In genomic region chr11:113193894-113194293, GRCh38 we compare ENCODE assay signal across 17 cellular contexts.
DNase-seq lines count a peak whose midpoint lies in the region; ATAC-seq, FAIRE-seq and TF ChIP-seq lines count a peak whose summit lies in the region.
"Had no signal": no experiment of that assay in that cellular context is flagged by ENCODE, and none has a peak within 500 bp of the region (broad histone marks: within the 10 kb centered on the region; RNA-seq: fewer than 3 reads in every experiment).

No MANE protein-coding gene starts in this region.

- TF ChIP-seq EP300 in GM12878 (IDR thresholded peaks at IDR 0.05; ENCODE audit: borderline replicate concordance in 1 of 2, control insufficient read depth in 1 of 2, low read depth in 2 of 2, low read length in 2 of 2) (no peak), esophagus muscularis mucosa (IDR thresholded peaks at IDR 0.05) (no peak)

- TF ChIP-seq POLR2A in GM12878 (IDR thresholded peaks at IDR 0.05; ENCODE audit: low read depth, low read length): no peak
- no peak for TF ChIP-seq POLR2A in esophagus muscularis mucosa (IDR thresholded peaks at IDR 0.05; ENCODE audit: low read depth)

- FAIRE-seq in GM12878 (lab: Jason Lieb, UNC): no peak
- FAIRE-seq: H1 had no signal

- H2AFZ ChIP-seq in GM12878 (ENCODE audit: control insufficient read depth, low read depth, low read length): no peak overlapping the region

- H3K36me3 ChIP-seq in A673 (ENCODE audit: insufficient read depth, low read length, poor library complexity, severe bottlenecking) (no peaks in the 10 kb centered on the region), GM12878 (ENCODE audit: control insufficient read depth in 2 of 2, insufficient read depth in 2 of 2, low read length in 1 of 2) (no peaks in the 10 kb centered on the region), esophagus muscularis mucosa (no peaks in the 10 kb centered on the region), psoas muscle (ENCODE audit: insufficient read depth in 1 of 2, low read depth in 1 of 2) (no peaks in the 10 kb centered on the region)
- H3K36me3 ChIP-seq: esophagus squamous epithelium, neutrophil had no signal

- DNase-seq in A673 (ENCODE audit: low spot score) (peak; percentile 48), NCI-H1092 treated with DMSO at 0.1 percent for 48 hours (lab: John Stamatoyannopoulos, UW) (peak; percentile 45), GM12878 (ENCODE audit: low read depth, low spot score) (peak; percentile 11), left kidney (ENCODE audit: low read depth, low spot score) (peak; percentile 62), NOMO-1 (lab: John Stamatoyannopoulos, UW; ENCODE audit: unreplicated experiment in 2 of 2) (no peak), SHP77 treated with DMSO at 0.1 percent for 48 hours (lab: John Stamatoyannopoulos, UW) (no peak), esophagus muscularis mucosa (ENCODE audit: extremely low spot score) (no peak), psoas muscle (no peak)
- DNase-seq: activated CD4-positive, alpha-beta T cell treated with anti-CD3 and anti-CD28 coated beads for 48 hours; activated T-cell treated with anti-CD3 and anti-CD28 coated beads for 4 hours; Calu3; esophagus squamous epithelium; NCI-H526; stimulated activated naive B cell treated with anti-CD40 and anti-IgM and Interleukin-4, amounts not matched to agents 10 μg/mL and 1 μg/mL and 100 μg/mL, for 72 hours had no signal

- H3K4me1 ChIP-seq in A673 (ENCODE audit: insufficient read depth, low read length, poor library complexity, severe bottlenecking) (peaks cover 10% of the 10 kb centered on the region), GM12878 (ENCODE audit: control insufficient read depth, insufficient read depth, low read length) (no peaks in the 10 kb centered on the region), esophagus muscularis mucosa (peaks cover 30 to 43% (median 40%) of the 10 kb centered on the region in 4 donors), psoas muscle (peaks cover 11% of the 10 kb centered on the region)

- in situ Hi-C loops in GM12878 (cut with MboI): no loop called here

- H3K4me2 ChIP-seq in GM12878 (ENCODE audit: control insufficient read depth, insufficient read depth): no peak overlapping the region

- SMC1A ChIA-PET in GM12878 (lab: Charles Lee; ENCODE audit: uncharacterized antibody, unreplicated experiment): interaction anchor here (1.1 kb wide), 1 partner anchor 55 kb away, joined by 3 read pairs; no protein-coding TSS in a partner anchor

- BruUV-seq in A673 (replicated peaks; lab: Mats Ljungman, UMichigan): no TSS peak
- BruUV-seq in GM12878 (replicated peaks; lab: Mats Ljungman, UMichigan): no TSS peak

- no peak for TF ChIP-seq RAD21 in GM12878 (IDR thresholded peaks at IDR 0.05; ENCODE audit: insufficient read depth, low read depth, low read length)

- ATAC-seq in GM12878 (no peak), psoas muscle (no peak)
- ATAC-seq: stimulated activated naive B cell treated with anti-CD40 and anti-IgM and Interleukin-4, amounts not matched to agents 10 μg/mL and 1 μg/mL and 100 μg/mL, for 72 hours had no signal

- H3K27me3 ChIP-seq in A673 (replicated peaks; ENCODE audit: insufficient read depth, low read depth, low read length, poor library complexity) (no peaks in the 10 kb centered on the region), GM12878 (replicated peaks in 1 of 2; ENCODE audit: control insufficient read depth in 2 of 2, insufficient read depth in 2 of 2, low read length in 1 of 2) (no peaks in the 10 kb centered on the region), esophagus muscularis mucosa (no peaks in the 10 kb centered on the region), psoas muscle (ENCODE audit: insufficient read depth in 3 of 3, low read length in 2 of 3) (no peaks in the 10 kb centered on the region)
- H3K27me3 ChIP-seq: esophagus squamous epithelium had no signal

- H4K20me1 ChIP-seq in GM12878 (ENCODE audit: control insufficient read depth, insufficient read depth): no peaks in the 10 kb centered on the region

- H3K9me3 ChIP-seq in A673 (ENCODE audit: low read depth, low read length, poor library complexity, severe bottlenecking) (no peaks in the 10 kb centered on the region), GM12878 (replicated peaks; ENCODE audit: control insufficient read depth, insufficient read depth, low read length) (no peaks in the 10 kb centered on the region), esophagus muscularis mucosa (no peaks in the 10 kb centered on the region), psoas muscle (no peaks in the 10 kb centered on the region)
- H3K9me3 ChIP-seq: esophagus squamous epithelium, neutrophil had no signal

- H3K27ac ChIP-seq in A673 (ENCODE audit: low read depth, low read length, poor library complexity, severe bottlenecking): no peak overlapping the region
- no peak overlapping the region for H3K27ac ChIP-seq in GM12878 (ENCODE audit: control insufficient read depth, insufficient read depth)
- peak overlapping the region in 1 of 4 donors; percentile 50 for H3K27ac ChIP-seq in esophagus muscularis mucosa (replicated peaks in 1 of 4)
- no peak overlapping the region for H3K27ac ChIP-seq in psoas muscle
- H3K27ac ChIP-seq: esophagus squamous epithelium, neutrophil had no signal

- RAD21 ChIA-PET in GM12878 (lab: Charles Lee; ENCODE audit: unreplicated experiment): no interaction called here

- H3K4me3 ChIP-seq in A673 (ENCODE audit: low read depth, low read length, poor library complexity, severe bottlenecking) (no peak overlapping the region), GM12878 (no peak overlapping the region), esophagus muscularis mucosa (no peak overlapping the region), psoas muscle (no peak overlapping the region)
- H3K4me3 ChIP-seq: coronary artery, esophagus squamous epithelium had no signal

- CTCF ChIA-PET in A673 (lab: Charles Lee) (no interaction called here), GM12878 (lab: Yijun Ruan, JAX) (no interaction called here)

- 30% methylated on average over 5 of the region's 5 CpGs for WGBS in GM12878 (ENCODE audit: insufficient coverage, insufficient replicate concordance, low lambda C conversion rate, missing lambda C conversion rate)
- 54% methylated on average over 5 of the region's 5 CpGs for WGBS in esophagus muscularis mucosa
- WGBS in psoas muscle, 3 donors: 21 to 33% (median 30%) methylated on average over 5 of the region's 5 CpGs

- H3K9ac ChIP-seq in GM12878 (ENCODE audit: control insufficient read depth, insufficient read depth, low read length): no peak overlapping the region

- POLR2A ChIA-PET in A673 (lab: Charles Lee; ENCODE audit: low non-redundant PET): no interaction called here
- POLR2A ChIA-PET in GM12878 (lab: Charles Lee): no interaction called here

- H3K79me2 ChIP-seq in GM12878 (ENCODE audit: control insufficient read depth, insufficient read depth, low read length): no peaks in the 10 kb centered on the region

- intact Hi-C loops in A673 (cut with micrococcal nuclease; ENCODE audit: unreplicated experiment): no loop called here
- intact Hi-C loops in GM12878 (cut with micrococcal nuclease; ENCODE audit: unreplicated experiment): no loop called here
- intact Hi-C loops in esophagus muscularis mucosa (cut with DNase I): no loop called here
- intact Hi-C loops in psoas muscle (cut with DNase I): no loop called here

- no peak for TF ChIP-seq CTCF in A673 (conservative IDR thresholded peaks at IDR 0.05; ENCODE audit: low read depth, low read length)
- no peak for TF ChIP-seq CTCF in GM12878 (IDR thresholded peaks at IDR 0.05 in 2 of 3, conservative IDR thresholded peaks at IDR 0.05 in 1 of 3; ENCODE audit: control insufficient read depth in 2 of 3, extremely low read depth in 1 of 3, insufficient read depth in 1 of 3, low read depth in 3 of 3, low read length in 3 of 3)
- TF ChIP-seq CTCF in esophagus muscularis mucosa (IDR thresholded peaks at IDR 0.05): no peak
- no peak for TF ChIP-seq CTCF in psoas muscle (IDR thresholded peaks at IDR 0.05)

TF ChIP-seq in GM12878, 131 proteins besides CTCF, POLR2A, EP300 and RAD21 (continues in another document):
- TF ChIP-seq RUNX3 (IDR thresholded peaks at IDR 0.05; ENCODE audit: low read length): no peak
- no peak for TF ChIP-seq BRCA1 (IDR thresholded peaks at IDR 0.05; ENCODE audit: low read depth, low read length)
- no peak for TF ChIP-seq BCL11A (IDR thresholded peaks at IDR 0.05; ENCODE audit: low read depth, low read length)
- no peak for TF ChIP-seq HDAC6 (IDR thresholded peaks at IDR 0.05; ENCODE audit: unreplicated experiment)
- TF ChIP-seq EED (IDR thresholded peaks at IDR 0.05; ENCODE audit: low read depth): no peak
- TF ChIP-seq TCF12 (IDR thresholded peaks at IDR 0.05; ENCODE audit: low read depth, low read length): no peak
- no peak for TF ChIP-seq ZSCAN29 (IDR thresholded peaks at IDR 0.05)
- TF ChIP-seq CREB1 (IDR thresholded peaks at IDR 0.05; ENCODE audit: low read depth): no peak
- no peak for TF ChIP-seq ATF7 (IDR thresholded peaks at IDR 0.05; ENCODE audit: low read depth)
- TF ChIP-seq NFIC (IDR thresholded peaks at IDR 0.05; ENCODE audit: low read depth, low read length): no peak
- no peak for TF ChIP-seq MAX (IDR thresholded peaks at IDR 0.05; ENCODE audit: low read depth, low read length)
- no peak for TF ChIP-seq FOS (IDR thresholded peaks at IDR 0.05; ENCODE audit: borderline replicate concordance, extremely low read depth, insufficient read length)
- TF ChIP-seq HDGF (IDR thresholded peaks at IDR 0.05): no peak

Comparison
In these comparisons a context has a peak if more than half of its experiments do, and no peak if none do; other contexts are left out.
1. DNase-seq: peak in A673 (single experiment), NCI-H1092 treated with DMSO at 0.1 percent for 48 hours (single experiment), GM12878 (single experiment) and left kidney (single experiment); none in NOMO-1 (0 of 2), SHP77 treated with DMSO at 0.1 percent for 48 hours (single experiment), esophagus muscularis mucosa (single experiment) and psoas muscle (0 of 2).